Comparison of ENCODE assay signal across 17 cellular contexts in genomic region chr4:59608466-59608865, GRCh38.
"Had no signal": no experiment of that assay in that cellular context is flagged by ENCODE, and none has a peak within 500 bp of the region (broad histone marks: within the 10 kb centered on the region; RNA-seq: fewer than 3 reads in every experiment).

No MANE protein-coding gene starts in this region.

- H3K27ac Mint-ChIP-seq: activated CD4-positive, alpha-beta memory T cell treated with anti-CD3 and anti-CD28 coated beads, Interleukin-2, amount 10 ng/mL, durations not matched to agents 7 days and 5 days; activated CD4-positive, alpha-beta T cell treated with anti-CD3 and anti-CD28 coated beads for 36 hours; activated naive CD8-positive, alpha-beta T cell treated with anti-CD3 and anti-CD28 coated beads for 36 hours; natural killer cell treated with Interleukin-12 subunit alpha and Interleukin-12 subunit beta and Interleukin-15 and Interleukin-18, amount 100 ng/mL, for 72 hours had no signal

- H3K4me3 ChIP-seq: psoas muscle had no signal

- DNase-seq: activated CD4-positive, alpha-beta memory T cell treated with anti-CD3 and anti-CD28 coated beads, Interleukin-2, amount 10 ng/mL, durations not matched to agents 7 days and 5 days; activated CD4-positive, alpha-beta T cell treated with anti-CD3 and anti-CD28 coated beads for 36 hours; activated gamma-delta T cell; activated naive CD8-positive, alpha-beta T cell treated with anti-CD3 and anti-CD28 coated beads for 36 hours; activated T-cell treated with anti-CD3 and anti-CD28 coated beads, Interleukin-2, amount 50 U/mL, for 48 hours; anterior cingulate cortex; caudate nucleus; cortex of kidney; effector memory CD4-positive, alpha-beta T cell; hypothalamus; occipital lobe; psoas muscle; stimulated activated CD4-positive, alpha-beta T cell treated with anti-CD3 and anti-CD28 coated beads, Interleukin-2, amount 100 ng/mL, for 48 hours; stimulated activated naive CD4-positive, alpha-beta T cell treated with Interleukin-2 at 50 U/mL for 16 hours; WERI-Rb-1 had no signal

- H3K27ac ChIP-seq: psoas muscle, WERI-Rb-1 had no signal

- H3K9me3 ChIP-seq: psoas muscle had no signal

- H3K27me3 Mint-ChIP-seq: activated CD4-positive, alpha-beta memory T cell treated with anti-CD3 and anti-CD28 coated beads, Interleukin-2, amount 10 ng/mL, durations not matched to agents 7 days and 5 days; activated CD4-positive, alpha-beta T cell treated with anti-CD3 and anti-CD28 coated beads for 36 hours; activated naive CD8-positive, alpha-beta T cell treated with anti-CD3 and anti-CD28 coated beads for 36 hours; natural killer cell treated with Interleukin-12 subunit alpha and Interleukin-12 subunit beta and Interleukin-15 and Interleukin-18, amount 100 ng/mL, for 72 hours had no signal

- ATAC-seq: activated CD4-positive, alpha-beta T cell treated with anti-CD3 and anti-CD28 coated beads for 36 hours; natural killer cell treated with Interleukin-12 subunit alpha and Interleukin-12 subunit beta and Interleukin-15 and Interleukin-18, amount 100 ng/mL, for 72 hours; psoas muscle; sciatic nerve had no signal

- H3K36me3 Mint-ChIP-seq: activated naive CD8-positive, alpha-beta T cell treated with anti-CD3 and anti-CD28 coated beads for 36 hours; natural killer cell treated with Interleukin-12 subunit alpha and Interleukin-12 subunit beta and Interleukin-15 and Interleukin-18, amount 100 ng/mL, for 72 hours had no signal

- H3K36me3 ChIP-seq: WERI-Rb-1 had no signal

- H3K4me1 Mint-ChIP-seq: activated CD4-positive, alpha-beta memory T cell treated with anti-CD3 and anti-CD28 coated beads, Interleukin-2, amount 10 ng/mL, durations not matched to agents 7 days and 5 days; activated CD4-positive, alpha-beta T cell treated with anti-CD3 and anti-CD28 coated beads for 36 hours; activated naive CD8-positive, alpha-beta T cell treated with anti-CD3 and anti-CD28 coated beads for 36 hours had no signal

- H3K4me1 ChIP-seq: psoas muscle had no signal

- H3K4me3 Mint-ChIP-seq: activated CD4-positive, alpha-beta memory T cell treated with anti-CD3 and anti-CD28 coated beads, Interleukin-2, amount 10 ng/mL, durations not matched to agents 7 days and 5 days; activated CD4-positive, alpha-beta T cell treated with anti-CD3 and anti-CD28 coated beads for 36 hours; activated naive CD8-positive, alpha-beta T cell treated with anti-CD3 and anti-CD28 coated beads for 36 hours; natural killer cell treated with Interleukin-12 subunit alpha and Interleukin-12 subunit beta and Interleukin-15 and Interleukin-18, amount 100 ng/mL, for 72 hours had no signal
